Comparison of ENCODE assay signal across 9 cellular contexts in the genomic region with DNA sequence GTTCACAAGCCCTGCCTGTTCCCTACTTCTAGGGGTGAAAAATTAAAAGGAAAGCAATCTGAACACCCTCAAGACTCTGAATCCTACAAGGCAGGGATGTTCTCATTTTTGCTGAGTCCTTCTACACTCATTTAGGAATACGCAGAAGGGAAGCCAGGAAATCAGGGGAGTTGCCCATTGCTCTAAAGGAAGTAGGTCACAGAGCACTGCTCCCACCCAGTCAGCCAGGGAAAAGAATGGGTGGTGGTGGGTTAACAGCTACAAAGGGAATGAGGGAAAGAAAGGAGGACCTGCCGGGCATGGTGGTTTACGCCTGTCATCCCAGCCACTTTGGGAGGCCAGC. TPM values are rescaled to one million over a fixed set of nuclear protein-coding genes. Genes with fewer than 3 reads are reported as not detected.
DNase-seq lines count a peak whose midpoint lies in the region; ATAC-seq and TF ChIP-seq lines count a peak whose summit lies in the region.
"Had no signal": no experiment of that assay in that cellular context is flagged by ENCODE, and none has a peak within 500 bp of the region (broad histone marks: within the 10 kb centered on the region; RNA-seq: fewer than 3 reads in every experiment).

No MANE protein-coding gene starts in this region.

- H3K4me1 ChIP-seq in SK-N-SH (ENCODE audit: control insufficient read depth in 1 of 2, insufficient read depth in 2 of 2, low read depth in 1 of 2, low read length in 1 of 2) (peaks cover 17 to 29% of the 10 kb centered on the region in 2 experiments), duodenal mucosa (ENCODE audit: control insufficient read depth in 1 of 2, insufficient read depth in 2 of 2, low read length in 2 of 2) (peaks cover 34 to 38% of the 10 kb centered on the region in 2 donors), upper lobe of right lung (peaks cover 22% of the 10 kb centered on the region)

- no peaks in the 10 kb centered on the region for H3K9me2 ChIP-seq in SK-N-SH

- TF ChIP-seq EP300 in SK-N-SH (IDR thresholded peaks at IDR 0.05; ENCODE audit: borderline replicate concordance in 1 of 2, low read depth in 1 of 2, low read length in 1 of 2), result no peak

- no peak for TF ChIP-seq RAD21 in SK-N-SH (IDR thresholded peaks at IDR 0.05; ENCODE audit: low read length)

- no peaks in the 10 kb centered on the region for H3K9me3 Mint-ChIP-seq in mesothelial cell of epicardium

- H2AFZ ChIP-seq in SK-N-SH (ENCODE audit: low read depth), result peak overlapping the region; percentile 59

- peaks cover 17% of the 10 kb centered on the region for H4K20me1 ChIP-seq in SK-N-SH (ENCODE audit: insufficient read depth)

- peak overlapping the region; percentile 96 for H3K27ac Mint-ChIP-seq in mesothelial cell of epicardium

- no peaks in the 10 kb centered on the region for H3K27me3 Mint-ChIP-seq in mesothelial cell of epicardium (ENCODE audit: low read depth)

- WGBS in SK-N-SH (ENCODE audit: low lambda C conversion rate), result 89% methylated on average over 3 of the region's 3 CpGs

- POLR2A ChIA-PET in SK-N-SH (lab: Yijun Ruan, JAX), result no interaction called here

- H3K4me2 ChIP-seq in SK-N-SH, result peak overlapping the region; percentile 94

- H3K36me3 ChIP-seq in SK-N-SH (replicated peaks in 1 of 2; ENCODE audit: control insufficient read depth in 1 of 2, insufficient read depth in 2 of 2, low read length in 1 of 2) (no peaks in the 10 kb centered on the region), duodenal mucosa (ENCODE audit: control insufficient read depth in 1 of 2, insufficient read depth in 2 of 2, low read length in 2 of 2) (no peaks in the 10 kb centered on the region), upper lobe of right lung (no peaks in the 10 kb centered on the region)

- peaks cover 47% of the 10 kb centered on the region for H3K4me1 Mint-ChIP-seq in mesothelial cell of epicardium

- H3K9me3 ChIP-seq in SK-N-SH (no peaks in the 10 kb centered on the region), duodenal mucosa (ENCODE audit: control insufficient read depth in 1 of 2, low read length in 2 of 2) (no peaks in the 10 kb centered on the region), upper lobe of right lung (no peaks in the 10 kb centered on the region)

- TF ChIP-seq CTCF in SK-N-SH (IDR thresholded peaks at IDR 0.05), result no peak
- TF ChIP-seq CTCF in mesothelial cell of epicardium (IDR thresholded peaks at IDR 0.05; ENCODE audit: unreplicated experiment), result no peak
- TF ChIP-seq CTCF in upper lobe of right lung (IDR thresholded peaks at IDR 0.05), result no peak

- H3K9ac ChIP-seq in SK-N-SH (peak overlapping the region; percentile 96; the same call in 1 of the 2 replicates), duodenal mucosa (ENCODE audit: low read depth in 1 of 2, low read length in 2 of 2) (peak overlapping the region in 1 of 2 donors; percentile 26)

- H3F3A ChIP-seq in SK-N-SH (replicated peaks; ENCODE audit: insufficient read depth), result peaks cover 20% of the 10 kb centered on the region

- no peak overlapping the region for H3K4me3 Mint-ChIP-seq in mesothelial cell of epicardium

- CTCF ChIA-PET in SK-N-SH (lab: Yijun Ruan, JAX), result interaction anchor here (1.5 to 2.9 kb wide), 6 partner anchors 69 to 322 kb away, joined by 5 to 13 read pairs (median 9); no protein-coding TSS in a partner anchor

- intact Hi-C loops in upper lobe of right lung (cut with DNase I), result loop anchor here (5.0 kb wide), 1 partner anchor 69 kb away; no protein-coding TSS in a partner anchor

- no peaks in the 10 kb centered on the region for H3K36me3 Mint-ChIP-seq in mesothelial cell of epicardium

- ATAC-seq in SK-N-SH treated with all-trans-retinoic acid at 6 μM for 48 hours (no peak), upper lobe of right lung (no peak), HG03025 (IDR thresholded peaks at IDR 0.05; ENCODE audit: low FRiP score, unreplicated experiment) (no peak)

- DNase-seq in SK-N-SH (no peak), mesothelial cell of epicardium (ENCODE audit: low spot score in 2 of 2, unreplicated experiment in 2 of 2) (no peak), upper lobe of right lung (no peak), NCI-H2196 (lab: John Stamatoyannopoulos, UW; ENCODE audit: unreplicated experiment) (no peak), T-helper 2 cell (no peak)
- DNase-seq: NCI-H1092 treated with DMSO at 0.1 percent for 48 hours had no signal

- H3K4me3 ChIP-seq in SK-N-SH (ENCODE audit: low read depth in 2 of 2, low read length in 1 of 2) (no peak overlapping the region), duodenal mucosa (ENCODE audit: low read depth in 1 of 2, low read length in 2 of 2) (peak overlapping the region; percentile 6 to 12), upper lobe of right lung (peak overlapping the region; percentile 24)

- H3K79me2 ChIP-seq in SK-N-SH (ENCODE audit: insufficient read depth), result peaks cover 41% of the 10 kb centered on the region

- H3K27me3 ChIP-seq in SK-N-SH (ENCODE audit: insufficient read depth) (no peaks in the 10 kb centered on the region), duodenal mucosa (ENCODE audit: control insufficient read depth in 1 of 2, insufficient read depth in 2 of 2, low read length in 2 of 2) (no peaks in the 10 kb centered on the region), upper lobe of right lung (no peaks in the 10 kb centered on the region)

- H3K27ac ChIP-seq in SK-N-SH (ENCODE audit: low read depth in 2 of 2, low read length in 1 of 2) (peak overlapping the region in 1 of 2 experiments; percentile 98; a peak in 2 of 4 replicates), duodenal mucosa (ENCODE audit: low read depth, low read length) (peak overlapping the region; percentile 49), upper lobe of right lung (peak overlapping the region; percentile 91)

TF ChIP-seq in SK-N-SH, 30 proteins besides CTCF, POLR2A, EP300 and RAD21:
- TF ChIP-seq FOXM1 (IDR thresholded peaks at IDR 0.05; ENCODE audit: low read depth) (no peak), RCOR1 (IDR thresholded peaks at IDR 0.05; ENCODE audit: low read length) (no peak), TAF1 (IDR thresholded peaks at IDR 0.05; ENCODE audit: borderline replicate concordance, low read depth, low read length) (no peak)
- TF ChIP-seq, protein P1, sequence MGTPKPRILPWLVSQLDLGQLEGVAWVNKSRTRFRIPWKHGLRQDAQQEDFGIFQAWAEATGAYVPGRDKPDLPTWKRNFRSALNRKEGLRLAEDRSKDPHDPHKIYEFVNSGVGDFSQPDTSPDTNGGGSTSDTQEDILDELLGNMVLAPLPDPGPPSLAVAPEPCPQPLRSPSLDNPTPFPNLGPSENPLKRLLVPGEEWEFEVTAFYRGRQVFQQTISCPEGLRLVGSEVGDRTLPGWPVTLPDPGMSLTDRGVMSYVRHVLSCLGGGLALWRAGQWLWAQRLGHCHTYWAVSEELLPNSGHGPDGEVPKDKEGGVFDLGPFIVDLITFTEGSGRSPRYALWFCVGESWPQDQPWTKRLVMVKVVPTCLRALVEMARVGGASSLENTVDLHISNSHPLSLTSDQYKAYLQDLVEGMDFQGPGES (IDR thresholded peaks at IDR 0.05; ENCODE audit: low read depth, low read length), result no peak

TF ChIP-seq in SK-N-SH treated with all-trans-retinoic acid at 6 μM for 48 hours, 23 proteins besides CTCF, POLR2A, EP300 and RAD21:
- no peak for TF ChIP-seq ZNF565 (CRISPR knock-in tag; conservative IDR thresholded peaks at IDR 0.05; ENCODE audit: low read depth)
- TF ChIP-seq ISL1 (CRISPR knock-in tag; IDR thresholded peaks at IDR 0.05), result no peak
- TF ChIP-seq TSHZ2 (CRISPR knock-in tag; IDR thresholded peaks at IDR 0.05), result no peak
- TF ChIP-seq ARNTL (CRISPR knock-in tag; IDR thresholded peaks at IDR 0.05; ENCODE audit: borderline replicate concordance, low read depth), result no peak

RNA-seq across cellular contexts. Expression of gene CTTNBP2NL, which starts 2.4 kb away (rescaled TPM):
- 4.9 and 7.5 TPM in 2 replicates for polyA plus RNA-seq in SK-N-SH (2012; rRNA removed)
- polyA plus RNA-seq in SK-N-SH (2012; cell fraction: cytosol; rRNA removed), result 6.9 and 7.7 TPM in 2 replicates
- polyA plus RNA-seq in SK-N-SH (2012; cell fraction: nucleus; rRNA removed), result 4.3 and 7.9 TPM in 2 replicates
- 63.2 to 65.4 TPM (median 64.9 TPM) in 3 replicates for total RNA-seq in mesothelial cell of epicardium
- 59.4 TPM for total RNA-seq in upper lobe of right lung

Comparison
In these comparisons a context has a peak if more than half of its experiments do, and no peak if none do; other contexts are left out.
1. H3K4me3 ChIP-seq: peak in duodenal mucosa (2 of 2) and upper lobe of right lung (single experiment); none in SK-N-SH (0 of 2).